1 cellular context compared by ENCODE assay signal in the genomic region with DNA sequence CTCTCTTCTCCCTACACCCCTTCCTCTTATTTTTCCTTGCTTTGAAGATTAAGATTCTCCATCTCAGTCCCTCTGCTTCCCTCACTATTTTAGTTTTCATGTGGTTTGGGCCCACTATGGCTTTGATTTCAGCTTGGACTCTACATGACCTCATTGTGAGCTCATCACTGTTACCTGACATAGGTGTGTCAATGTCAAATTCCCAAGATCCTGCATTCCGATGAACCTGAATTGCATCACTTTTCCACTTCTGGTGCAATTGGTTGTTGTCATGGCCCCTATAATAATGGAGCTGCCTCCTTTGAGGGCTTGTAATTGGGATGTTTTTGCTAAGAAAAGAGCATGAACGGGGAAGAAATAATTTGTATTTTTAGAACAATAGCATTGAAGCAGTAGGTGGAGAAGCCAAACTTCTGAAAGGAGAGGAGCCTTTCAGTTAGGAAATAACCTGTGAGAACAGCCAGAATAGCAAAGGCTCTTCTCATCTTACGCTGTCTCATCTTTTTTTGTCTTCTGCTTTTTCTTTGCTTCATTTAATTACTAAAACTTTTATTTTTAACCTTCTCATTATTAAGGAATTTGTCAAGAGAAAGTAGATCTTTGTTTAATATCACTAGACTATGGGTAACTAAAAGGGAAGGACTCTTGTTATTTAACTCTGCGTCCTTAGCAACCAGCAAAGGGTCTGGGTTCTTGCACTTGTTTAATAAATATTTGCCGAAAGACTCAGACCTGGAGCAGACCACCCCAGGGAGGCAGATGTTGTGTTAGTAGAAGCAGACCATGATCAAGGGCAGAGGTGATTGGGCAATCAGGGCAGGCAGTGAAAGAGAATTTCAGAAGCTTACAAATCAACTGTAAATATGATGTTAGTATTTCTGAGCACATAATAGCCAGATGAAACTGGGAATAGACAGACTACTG.
TF ChIP-seq lines count a peak whose summit lies in the region.

No MANE protein-coding gene starts in this region.

TF ChIP-seq in HepG2, 621 proteins besides CTCF, POLR2A, EP300 and RAD21 (continued from another document and continues in another):
- TF ChIP-seq ELF4 (CRISPR knock-in tag; IDR thresholded peaks at IDR 0.05; ENCODE audit: borderline replicate concordance) (no peak), NCOA5 (CRISPR knock-in tag; IDR thresholded peaks at IDR 0.05) (no peak), ZNF557 (CRISPR knock-in tag; IDR thresholded peaks at IDR 0.05) (no peak), CEBPG (CRISPR knock-in tag; IDR thresholded peaks at IDR 0.05) (peak; percentile 96), KDM5A (IDR thresholded peaks at IDR 0.05; ENCODE audit: borderline replicate concordance, low read length) (no peak), HNF4A (CRISPR knock-in tag; IDR thresholded peaks at IDR 0.05) (0 out of 2 replicates have a peak, but pooled peaks have one; percentile 22), FOXO1 (CRISPR knock-in tag; IDR thresholded peaks at IDR 0.05) (peak; percentile 63; the same call in 1 of the 2 replicates), MED13 (CRISPR knock-in tag; IDR thresholded peaks at IDR 0.05) (no peak), GTF3A (CRISPR knock-in tag; conservative IDR thresholded peaks at IDR 0.05) (no peak), NFKBIZ (CRISPR knock-in tag; IDR thresholded peaks at IDR 0.05) (no peak), ZNF264 (CRISPR knock-in tag; IDR thresholded peaks at IDR 0.05) (no peak), ZNF572 (CRISPR knock-in tag; IDR thresholded peaks at IDR 0.05) (no peak), STAG1 (CRISPR knock-in tag; IDR thresholded peaks at IDR 0.05) (no peak), HDAC6 (IDR thresholded peaks at IDR 0.05; ENCODE audit: low read depth, low read length) (no peak), ATF1 (CRISPR knock-in tag; IDR thresholded peaks at IDR 0.05) (peak; percentile 45; the same call in 1 of the 2 replicates), SOX5 (CRISPR knock-in tag; IDR thresholded peaks at IDR 0.05; ENCODE audit: borderline replicate concordance) (peak; percentile 36; the same call in 1 of the 2 replicates), SIN3A (IDR thresholded peaks at IDR 0.05; ENCODE audit: borderline replicate concordance, low read depth, low read length) (no peak), HNRNPL (IDR thresholded peaks at IDR 0.05; ENCODE audit: low read depth, low read length) (no peak), MEIS2 (CRISPR knock-in tag; IDR thresholded peaks at IDR 0.05) (no peak), ZNF615 (CRISPR knock-in tag; IDR thresholded peaks at IDR 0.05; ENCODE audit: borderline replicate concordance) (no peak), SALL1 (CRISPR knock-in tag; IDR thresholded peaks at IDR 0.05) (peak; percentile 50), NCOA1 (CRISPR knock-in tag; IDR thresholded peaks at IDR 0.05) (no peak), NCOA2 (CRISPR knock-in tag; IDR thresholded peaks at IDR 0.05) (peak; percentile 50), HMGXB3 (CRISPR knock-in tag; IDR thresholded peaks at IDR 0.05; ENCODE audit: borderline replicate concordance) (no peak), PPARG (CRISPR knock-in tag; conservative IDR thresholded peaks at IDR 0.05) (0 out of 2 replicates have a peak, but pooled peaks have one; percentile 24), BRD4 (CRISPR knock-in tag; IDR thresholded peaks at IDR 0.05) (no peak), PHF21A (CRISPR knock-in tag; IDR thresholded peaks at IDR 0.05) (peak; percentile 47; the same call in 1 of the 2 replicates), ZNF629 (CRISPR knock-in tag; conservative IDR thresholded peaks at IDR 0.05) (no peak), ZNF724P (CRISPR knock-in tag; IDR thresholded peaks at IDR 0.05; ENCODE audit: borderline replicate concordance) (no peak), MXD4 (CRISPR knock-in tag; IDR thresholded peaks at IDR 0.05) (no peak), ZBTB7B (CRISPR knock-in tag; IDR thresholded peaks at IDR 0.05) (peak; percentile 87), CEBPB (IDR thresholded peaks at IDR 0.05; ENCODE audit: borderline replicate concordance, low read depth, low read length) (peak; percentile 98), ARHGAP35 (CRISPR knock-in tag; IDR thresholded peaks at IDR 0.05; ENCODE audit: borderline replicate concordance) (no peak), KLF13 (CRISPR knock-in tag; IDR thresholded peaks at IDR 0.05) (no peak), ZNF24 (IDR thresholded peaks at IDR 0.05) (no peak), ZNF3 (CRISPR knock-in tag; IDR thresholded peaks at IDR 0.05) (no peak), CSRNP2 (CRISPR knock-in tag; conservative IDR thresholded peaks at IDR 0.05; ENCODE audit: low read depth) (no peak), ZNF10 (CRISPR knock-in tag; IDR thresholded peaks at IDR 0.05; ENCODE audit: borderline replicate concordance, low read depth) (no peak), FOXK1 (CRISPR knock-in tag; IDR thresholded peaks at IDR 0.05; ENCODE audit: borderline replicate concordance, low read depth) (peak; percentile 69; the same call in 1 of the 2 replicates), ZNF383 (CRISPR knock-in tag; IDR thresholded peaks at IDR 0.05; ENCODE audit: borderline replicate concordance) (no peak), IRF2 (CRISPR knock-in tag; IDR thresholded peaks at IDR 0.05) (peak; percentile 62; the same call in 1 of the 2 replicates)
- TF ChIP-seq, protein P1, sequence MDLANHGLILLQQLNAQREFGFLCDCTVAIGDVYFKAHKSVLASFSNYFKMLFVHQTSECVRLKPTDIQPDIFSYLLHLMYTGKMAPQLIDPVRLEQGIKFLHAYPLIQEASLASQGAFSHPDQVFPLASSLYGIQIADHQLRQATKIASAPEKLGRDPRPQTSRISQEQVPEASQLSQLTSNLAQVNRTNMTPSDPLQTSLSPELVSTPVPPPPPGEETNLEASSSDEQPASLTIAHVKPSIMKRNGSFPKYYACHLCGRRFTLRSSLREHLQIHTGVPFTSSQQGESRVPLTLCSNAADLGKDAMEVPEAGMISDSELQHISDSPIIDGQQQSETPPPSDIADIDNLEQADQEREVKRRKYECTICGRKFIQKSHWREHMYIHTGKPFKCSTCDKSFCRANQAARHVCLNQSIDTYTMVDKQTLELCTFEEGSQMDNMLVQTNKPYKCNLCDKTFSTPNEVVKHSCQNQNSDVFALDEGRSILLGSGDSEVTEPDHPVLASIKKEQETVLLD (CRISPR knock-in tag; IDR thresholded peaks at IDR 0.05; ENCODE audit: low read depth): no peak
- TF ChIP-seq, protein P2, sequence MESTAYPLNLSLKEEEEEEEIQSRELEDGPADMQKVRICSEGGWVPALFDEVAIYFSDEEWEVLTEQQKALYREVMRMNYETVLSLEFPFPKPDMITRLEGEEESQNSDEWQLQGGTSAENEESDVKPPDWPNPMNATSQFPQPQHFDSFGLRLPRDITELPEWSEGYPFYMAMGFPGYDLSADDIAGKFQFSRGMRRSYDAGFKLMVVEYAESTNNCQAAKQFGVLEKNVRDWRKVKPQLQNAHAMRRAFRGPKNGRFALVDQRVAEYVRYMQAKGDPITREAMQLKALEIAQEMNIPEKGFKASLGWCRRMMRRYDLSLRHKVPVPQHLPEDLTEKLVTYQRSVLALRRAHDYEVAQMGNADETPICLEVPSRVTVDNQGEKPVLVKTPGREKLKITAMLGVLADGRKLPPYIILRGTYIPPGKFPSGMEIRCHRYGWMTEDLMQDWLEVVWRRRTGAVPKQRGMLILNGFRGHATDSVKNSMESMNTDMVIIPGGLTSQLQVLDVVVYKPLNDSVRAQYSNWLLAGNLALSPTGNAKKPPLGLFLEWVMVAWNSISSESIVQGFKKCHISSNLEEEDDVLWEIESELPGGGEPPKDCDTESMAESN (CRISPR knock-in tag; conservative IDR thresholded peaks at IDR 0.05): 0 out of 2 replicates have a peak, but pooled peaks have one; percentile 32
- TF ChIP-seq, protein P3, sequence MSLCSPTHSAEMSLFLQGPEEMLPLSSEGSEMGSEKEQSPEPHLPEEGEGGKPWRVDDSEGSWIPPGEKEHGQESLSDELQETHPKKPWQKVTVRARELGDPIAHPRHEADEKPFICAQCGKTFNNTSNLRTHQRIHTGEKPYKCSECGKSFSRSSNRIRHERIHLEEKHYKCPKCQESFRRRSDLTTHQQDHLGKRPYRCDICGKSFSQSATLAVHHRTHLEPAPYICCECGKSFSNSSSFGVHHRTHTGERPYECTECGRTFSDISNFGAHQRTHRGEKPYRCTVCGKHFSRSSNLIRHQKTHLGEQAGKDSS (CRISPR knock-in tag; IDR thresholded peaks at IDR 0.05; ENCODE audit: borderline replicate concordance, low read depth): no peak
- TF ChIP-seq, protein P4, sequence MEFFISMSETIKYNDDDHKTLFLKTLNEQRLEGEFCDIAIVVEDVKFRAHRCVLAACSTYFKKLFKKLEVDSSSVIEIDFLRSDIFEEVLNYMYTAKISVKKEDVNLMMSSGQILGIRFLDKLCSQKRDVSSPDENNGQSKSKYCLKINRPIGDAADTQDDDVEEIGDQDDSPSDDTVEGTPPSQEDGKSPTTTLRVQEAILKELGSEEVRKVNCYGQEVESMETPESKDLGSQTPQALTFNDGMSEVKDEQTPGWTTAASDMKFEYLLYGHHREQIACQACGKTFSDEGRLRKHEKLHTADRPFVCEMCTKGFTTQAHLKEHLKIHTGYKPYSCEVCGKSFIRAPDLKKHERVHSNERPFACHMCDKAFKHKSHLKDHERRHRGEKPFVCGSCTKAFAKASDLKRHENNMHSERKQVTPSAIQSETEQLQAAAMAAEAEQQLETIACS (CRISPR knock-in tag; IDR thresholded peaks at IDR 0.05): no peak
- TF ChIP-seq, protein P5, sequence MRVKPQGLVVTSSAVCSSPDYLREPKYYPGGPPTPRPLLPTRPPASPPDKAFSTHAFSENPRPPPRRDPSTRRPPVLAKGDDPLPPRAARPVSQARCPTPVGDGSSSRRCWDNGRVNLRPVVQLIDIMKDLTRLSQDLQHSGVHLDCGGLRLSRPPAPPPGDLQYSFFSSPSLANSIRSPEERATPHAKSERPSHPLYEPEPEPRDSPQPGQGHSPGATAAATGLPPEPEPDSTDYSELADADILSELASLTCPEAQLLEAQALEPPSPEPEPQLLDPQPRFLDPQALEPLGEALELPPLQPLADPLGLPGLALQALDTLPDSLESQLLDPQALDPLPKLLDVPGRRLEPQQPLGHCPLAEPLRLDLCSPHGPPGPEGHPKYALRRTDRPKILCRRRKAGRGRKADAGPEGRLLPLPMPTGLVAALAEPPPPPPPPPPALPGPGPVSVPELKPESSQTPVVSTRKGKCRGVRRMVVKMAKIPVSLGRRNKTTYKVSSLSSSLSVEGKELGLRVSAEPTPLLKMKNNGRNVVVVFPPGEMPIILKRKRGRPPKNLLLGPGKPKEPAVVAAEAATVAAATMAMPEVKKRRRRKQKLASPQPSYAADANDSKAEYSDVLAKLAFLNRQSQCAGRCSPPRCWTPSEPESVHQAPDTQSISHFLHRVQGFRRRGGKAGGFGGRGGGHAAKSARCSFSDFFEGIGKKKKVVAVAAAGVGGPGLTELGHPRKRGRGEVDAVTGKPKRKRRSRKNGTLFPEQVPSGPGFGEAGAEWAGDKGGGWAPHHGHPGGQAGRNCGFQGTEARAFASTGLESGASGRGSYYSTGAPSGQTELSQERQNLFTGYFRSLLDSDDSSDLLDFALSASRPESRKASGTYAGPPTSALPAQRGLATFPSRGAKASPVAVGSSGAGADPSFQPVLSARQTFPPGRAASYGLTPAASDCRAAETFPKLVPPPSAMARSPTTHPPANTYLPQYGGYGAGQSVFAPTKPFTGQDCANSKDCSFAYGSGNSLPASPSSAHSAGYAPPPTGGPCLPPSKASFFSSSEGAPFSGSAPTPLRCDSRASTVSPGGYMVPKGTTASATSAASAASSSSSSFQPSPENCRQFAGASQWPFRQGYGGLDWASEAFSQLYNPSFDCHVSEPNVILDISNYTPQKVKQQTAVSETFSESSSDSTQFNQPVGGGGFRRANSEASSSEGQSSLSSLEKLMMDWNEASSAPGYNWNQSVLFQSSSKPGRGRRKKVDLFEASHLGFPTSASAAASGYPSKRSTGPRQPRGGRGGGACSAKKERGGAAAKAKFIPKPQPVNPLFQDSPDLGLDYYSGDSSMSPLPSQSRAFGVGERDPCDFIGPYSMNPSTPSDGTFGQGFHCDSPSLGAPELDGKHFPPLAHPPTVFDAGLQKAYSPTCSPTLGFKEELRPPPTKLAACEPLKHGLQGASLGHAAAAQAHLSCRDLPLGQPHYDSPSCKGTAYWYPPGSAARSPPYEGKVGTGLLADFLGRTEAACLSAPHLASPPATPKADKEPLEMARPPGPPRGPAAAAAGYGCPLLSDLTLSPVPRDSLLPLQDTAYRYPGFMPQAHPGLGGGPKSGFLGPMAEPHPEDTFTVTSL (CRISPR knock-in tag; IDR thresholded peaks at IDR 0.05; ENCODE audit: borderline replicate concordance): peak; percentile 95
